Comparison of ENCODE assay signal across 9 cellular contexts in genomic region chr17:77772461-77772897, GRCh38.
DNase-seq lines count a peak whose midpoint lies in the region; ATAC-seq and TF ChIP-seq lines count a peak whose summit lies in the region.
"Had no signal": no experiment of that assay in that cellular context is flagged by ENCODE, and none has a peak within 500 bp of the region (broad histone marks: within the 10 kb centered on the region; RNA-seq: fewer than 3 reads in every experiment).

No MANE protein-coding gene starts in this region.

- peaks cover 12% of the 10 kb centered on the region for H3K4me1 Mint-ChIP-seq in activated CD8-positive, alpha-beta T cell treated with anti-CD3 and anti-CD28 coated beads for 36 hours (ENCODE audit: low read depth)
- H3K4me1 Mint-ChIP-seq in endothelial cell (ENCODE audit: unreplicated experiment) (peaks cover 3% of the 10 kb centered on the region), neural crest cell (peaks cover 14% of the 10 kb centered on the region), type B pancreatic cell (ENCODE audit: unreplicated experiment) (peaks cover 12% of the 10 kb centered on the region)

- DNase-seq in GM06990 (ENCODE audit: extremely low read depth, insufficient read length) (peak; percentile 38), NCI-H460 (ENCODE audit: extremely low read depth, low read depth) (peak; percentile 60), endothelial cell (ENCODE audit: low spot score) (peak; percentile 84), neural crest cell (ENCODE audit: low read depth, low spot score) (peak; percentile 55), type B pancreatic cell (ENCODE audit: extremely low spot score, unreplicated experiment) (no peak)
- peak; percentile 78 for DNase-seq in activated CD8-positive, alpha-beta T cell treated with anti-CD3 and anti-CD28 coated beads for 36 hours

- no peaks in the 10 kb centered on the region for H3K36me3 ChIP-seq in GM06990 (ENCODE audit: control insufficient read depth, insufficient read depth, low read length)
- H3K36me3 ChIP-seq: SJSA1 had no signal

- ATAC-seq in activated CD8-positive, alpha-beta T cell treated with anti-CD3 and anti-CD28 coated beads for 36 hours: peak; percentile 97
- ATAC-seq in GM19463 (IDR thresholded peaks at IDR 0.05; ENCODE audit: unreplicated experiment): no peak
- ATAC-seq in HG03442 (IDR thresholded peaks at IDR 0.05; ENCODE audit: unreplicated experiment): no peak

- intact Hi-C loops in activated CD8-positive, alpha-beta T cell treated with anti-CD3 and anti-CD28 coated beads for 36 hours (cut with micrococcal nuclease): loop anchor here (5.0 to 10.0 kb wide), 2 partner anchors 112 to 240 kb away; no protein-coding TSS in a partner anchor

- H3K9me3 Mint-ChIP-seq in activated CD8-positive, alpha-beta T cell treated with anti-CD3 and anti-CD28 coated beads for 36 hours: no peaks in the 10 kb centered on the region
- H3K9me3 Mint-ChIP-seq in endothelial cell (ENCODE audit: unreplicated experiment) (no peaks in the 10 kb centered on the region), neural crest cell (no peaks in the 10 kb centered on the region), type B pancreatic cell (no peaks in the 10 kb centered on the region)

- CTCF ChIA-PET in activated CD8-positive, alpha-beta T cell treated with anti-CD3 and anti-CD28 coated beads for 36 hours (lab: Charles Lee): interaction anchor here (0.7 to 4.0 kb wide), 8 partner anchors 26 to 247 kb away, joined by 3 to 37 read pairs (median 5); no protein-coding TSS in a partner anchor

- H3K36me3 Mint-ChIP-seq in activated CD8-positive, alpha-beta T cell treated with anti-CD3 and anti-CD28 coated beads for 36 hours (ENCODE audit: low read depth): no peaks in the 10 kb centered on the region
- no peaks in the 10 kb centered on the region for H3K36me3 Mint-ChIP-seq in endothelial cell (ENCODE audit: low read depth, unreplicated experiment)
- H3K36me3 Mint-ChIP-seq in neural crest cell (ENCODE audit: low read depth): no peaks in the 10 kb centered on the region
- H3K36me3 Mint-ChIP-seq in type B pancreatic cell: no peaks in the 10 kb centered on the region

- POLR2A ChIA-PET in activated CD8-positive, alpha-beta T cell treated with anti-CD3 and anti-CD28 coated beads for 36 hours (lab: Charles Lee): interaction anchor here (0.6 to 0.8 kb wide), 2 partner anchors 101 to 241 kb away, joined by 3 read pairs; no protein-coding TSS in a partner anchor

- H3K4me3 Mint-ChIP-seq in activated CD8-positive, alpha-beta T cell treated with anti-CD3 and anti-CD28 coated beads for 36 hours: no peak overlapping the region
- no peak overlapping the region for H3K4me3 Mint-ChIP-seq in endothelial cell (ENCODE audit: unreplicated experiment)
- no peak overlapping the region for H3K4me3 Mint-ChIP-seq in neural crest cell
- H3K4me3 Mint-ChIP-seq in type B pancreatic cell: no peak overlapping the region

- TF ChIP-seq CTCF in GM06990 (IDR thresholded peaks at IDR 0.05; ENCODE audit: insufficient read depth, low read length, poor library complexity, severe bottlenecking) (peak; percentile 92), endothelial cell (IDR thresholded peaks at IDR 0.05; ENCODE audit: unreplicated experiment) (peak; percentile 51), neural crest cell (conservative IDR thresholded peaks at IDR 0.05) (peak; percentile 66), type B pancreatic cell (conservative IDR thresholded peaks at IDR 0.05) (peak; percentile 72)
- peak; percentile 76 for TF ChIP-seq CTCF in activated CD8-positive, alpha-beta T cell treated with anti-CD3 and anti-CD28 coated beads for 36 hours (IDR thresholded peaks at IDR 0.05)

- H3K27me3 ChIP-seq in GM06990 (replicated peaks; ENCODE audit: control insufficient read depth, insufficient read depth, low read length): no peaks in the 10 kb centered on the region; the same call in none of the 2 replicates

- no peak overlapping the region for H3K4me3 ChIP-seq in GM06990 (replicated peaks; ENCODE audit: low read depth, low read length)
- H3K4me3 ChIP-seq: SJSA1 had no signal

- H3K27me3 Mint-ChIP-seq in activated CD8-positive, alpha-beta T cell treated with anti-CD3 and anti-CD28 coated beads for 36 hours: no peaks in the 10 kb centered on the region
- peaks cover 8% of the 10 kb centered on the region for H3K27me3 Mint-ChIP-seq in endothelial cell (ENCODE audit: unreplicated experiment)
- H3K27me3 Mint-ChIP-seq in neural crest cell (ENCODE audit: low read depth): no peaks in the 10 kb centered on the region
- peaks cover 27% of the 10 kb centered on the region for H3K27me3 Mint-ChIP-seq in type B pancreatic cell

- no peak overlapping the region for H3K27ac Mint-ChIP-seq in activated CD8-positive, alpha-beta T cell treated with anti-CD3 and anti-CD28 coated beads for 36 hours
- H3K27ac Mint-ChIP-seq in endothelial cell (ENCODE audit: unreplicated experiment): no peak overlapping the region
- no peak overlapping the region for H3K27ac Mint-ChIP-seq in neural crest cell (ENCODE audit: unreplicated experiment)
- H3K27ac Mint-ChIP-seq in type B pancreatic cell: no peak overlapping the region
